In the genomic region with DNA sequence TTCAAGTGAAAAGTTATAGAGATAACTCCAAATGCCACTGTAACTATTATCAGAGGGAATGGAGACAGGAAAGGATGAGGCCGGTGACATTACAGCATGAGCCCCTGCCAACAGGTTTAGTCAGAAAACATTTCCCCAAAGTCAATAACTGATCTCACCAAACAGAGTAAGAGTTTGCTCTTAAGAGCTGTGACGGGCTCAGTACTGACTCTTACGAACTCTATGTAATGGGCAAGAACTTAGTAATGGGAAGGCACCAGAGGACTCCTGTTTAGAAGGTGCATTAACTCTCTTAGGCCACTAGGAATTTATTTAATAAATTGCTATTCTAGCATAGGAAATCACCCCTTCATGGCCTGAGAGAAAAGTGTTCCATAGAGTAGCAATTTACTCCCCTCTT, we compare ENCODE assay signal across 19 cellular contexts.
A peak's percentile ranks its signal among the peaks of the same experiment; 100 is the strongest.
DNase-seq lines count a peak whose midpoint lies in the region; ATAC-seq and TF ChIP-seq lines count a peak whose summit lies in the region.
"Had no signal": no experiment of that assay in that cellular context is flagged by ENCODE, and none has a peak within 500 bp of the region (broad histone marks: within the 10 kb centered on the region; RNA-seq: fewer than 3 reads in every experiment).

No MANE protein-coding gene starts in this region.

- H3K27ac ChIP-seq in GM23338 (ENCODE audit: low read depth) (no peak overlapping the region), PC-3 (ENCODE audit: low read length) (no peak overlapping the region), right atrium auricular region (peak overlapping the region; percentile 24 to 59), body of pancreas (no peak overlapping the region)
- H3K27ac ChIP-seq: RWPE1, SJSA1 had no signal

- no peak overlapping the region for H3K9ac ChIP-seq in PC-3 (ENCODE audit: low read length)

- ATAC-seq in GM23338 (no peak), PC-3 (peak; percentile 82), GM21381 (IDR thresholded peaks at IDR 0.05; ENCODE audit: unreplicated experiment) (no peak), body of pancreas (no peak)

- no TSS peak for BruUV-seq in PC-3 (replicated peaks; lab: Mats Ljungman, UMichigan)

- H3F3A ChIP-seq in GM23338 (replicated peaks; ENCODE audit: low read depth) = no peaks in the 10 kb centered on the region
- H3F3A ChIP-seq in PC-3 (ENCODE audit: low read length, unreplicated experiment) = no peaks in the 10 kb centered on the region

- H3K9me3 ChIP-seq in PC-3 (ENCODE audit: low read length) = no peaks in the 10 kb centered on the region
- H3K9me3 ChIP-seq in right atrium auricular region = no peaks in the 10 kb centered on the region
- no peaks in the 10 kb centered on the region for H3K9me3 ChIP-seq in body of pancreas
- H3K9me3 ChIP-seq: SJSA1 had no signal

- no peaks in the 10 kb centered on the region for H4K20me1 ChIP-seq in GM23338 (replicated peaks; ENCODE audit: insufficient read depth)
- no peaks in the 10 kb centered on the region for H4K20me1 ChIP-seq in PC-3 (ENCODE audit: low read length)

- intact Hi-C loops in PC-3 (cut with micrococcal nuclease) (no loop called here), body of pancreas (cut with DNase I) (no loop called here)

- H3K36me3 ChIP-seq in GM23338 (ENCODE audit: insufficient read depth) (no peaks in the 10 kb centered on the region), PC-3 (ENCODE audit: low read depth, low read length) (no peaks in the 10 kb centered on the region), right atrium auricular region (no peaks in the 10 kb centered on the region), body of pancreas (replicated peaks in 1 of 2; ENCODE audit: insufficient read depth in 1 of 2, low read depth in 2 of 2) (no peaks in the 10 kb centered on the region)
- H3K36me3 ChIP-seq: SJSA1 had no signal

- H2AFZ ChIP-seq in GM23338 (no peak overlapping the region), PC-3 (ENCODE audit: low read length) (no peak overlapping the region)

- H3K4me1 Mint-ChIP-seq in GM23338 = no peaks in the 10 kb centered on the region
- H3K4me1 Mint-ChIP-seq in neural crest cell = no peaks in the 10 kb centered on the region

- H3K4me3 ChIP-seq in GM23338 (no peak overlapping the region), PC-3 (ENCODE audit: low read length) (no peak overlapping the region), right atrium auricular region (no peak overlapping the region), body of pancreas (no peak overlapping the region)
- H3K4me3 ChIP-seq: SJSA1 had no signal

- TF ChIP-seq CTCF in GM23338 (conservative IDR thresholded peaks at IDR 0.05; ENCODE audit: low read depth in 2 of 2) (no peak), PC-3 (conservative IDR thresholded peaks at IDR 0.05; ENCODE audit: low read depth, low read length) (0 out of 2 replicates have a peak, but pooled peaks have one; percentile 13), right atrium auricular region (IDR thresholded peaks at IDR 0.05) (peak in 1 of 2 donors; percentile 38), neural crest cell (conservative IDR thresholded peaks at IDR 0.05) (peak; percentile 30), body of pancreas (IDR thresholded peaks at IDR 0.05) (no peak)

- H3K9me3 Mint-ChIP-seq in GM23338 (no peaks in the 10 kb centered on the region), neural crest cell (no peaks in the 10 kb centered on the region)

- H3K4me1 ChIP-seq in GM23338 (ENCODE audit: insufficient read depth) (no peaks in the 10 kb centered on the region), PC-3 (ENCODE audit: insufficient read depth, low read length) (peaks cover 10% of the 10 kb centered on the region), right atrium auricular region (no peaks in the 10 kb centered on the region), body of pancreas (no peaks in the 10 kb centered on the region)

- H3K27me3 ChIP-seq in GM23338 (ENCODE audit: insufficient read depth) (no peaks in the 10 kb centered on the region), PC-3 (ENCODE audit: low read length) (no peaks in the 10 kb centered on the region), right atrium auricular region (no peaks in the 10 kb centered on the region), body of pancreas (no peaks in the 10 kb centered on the region)
- H3K27me3 ChIP-seq: SJSA1 had no signal

- no peak for TF ChIP-seq POLR2A in body of pancreas (IDR thresholded peaks at IDR 0.05)

- H3K79me2 ChIP-seq in GM23338 (replicated peaks; ENCODE audit: insufficient read depth) = no peaks in the 10 kb centered on the region
- H3K79me2 ChIP-seq in PC-3 (ENCODE audit: low read length) = no peaks in the 10 kb centered on the region

- H3K27me3 Mint-ChIP-seq in GM23338 (ENCODE audit: insufficient read depth, low read depth, poor library complexity) (no peaks in the 10 kb centered on the region), neural crest cell (ENCODE audit: low read depth) (no peaks in the 10 kb centered on the region)

- H3K9me2 ChIP-seq in GM23338 (ENCODE audit: insufficient read depth) (no peaks in the 10 kb centered on the region), PC-3 (replicated peaks; ENCODE audit: low read length) (no peaks in the 10 kb centered on the region)

- no peak overlapping the region for H3K27ac Mint-ChIP-seq in GM23338
- no peak overlapping the region for H3K27ac Mint-ChIP-seq in neural crest cell (ENCODE audit: unreplicated experiment)

- no peak overlapping the region for H3K4me2 ChIP-seq in GM23338
- H3K4me2 ChIP-seq in PC-3 (ENCODE audit: low read length) = no peak overlapping the region

- CTCF ChIA-PET in PC-3 (lab: Charles Lee) = interaction anchor here (0.5 kb wide), 1 partner anchor 78 kb away, joined by 21 read pairs; no protein-coding TSS in a partner anchor

- DNase-seq in GM23338 (ENCODE audit: low spot score) = peak; percentile 12
- DNase-seq in PC-3 = peak; percentile 40
- no peak for DNase-seq in right atrium auricular region (ENCODE audit: low spot score)
- no peak for DNase-seq in neural crest cell (ENCODE audit: low read depth, low spot score)
- no peak for DNase-seq in HCEC 1CT
- no peak for DNase-seq in body of pancreas
- DNase-seq: ACHN, AML-193, COR-L47, H7, KBM-7, NCI-H1048, NCI-H1436 treated with DMSO at 0.1 percent for 48 hours, NCI-H2029 treated with DMSO at 0.1 percent for 48 hours, NCI-H748 treated with DMSO at 0.1 percent for 48 hours, OCI-M1 had no signal

- POLR2A ChIA-PET in PC-3 (lab: Charles Lee; ENCODE audit: unreplicated experiment) = no interaction called here

- H3K4me3 Mint-ChIP-seq in GM23338 (no peak overlapping the region), neural crest cell (no peak overlapping the region)

- 89 to 93% methylated on average over 3 of the region's 3 CpGs for WGBS in body of pancreas, 2 donors

- H3K36me3 Mint-ChIP-seq in GM23338 (ENCODE audit: low read depth) (no peaks in the 10 kb centered on the region), neural crest cell (ENCODE audit: low read depth) (no peaks in the 10 kb centered on the region)

TF ChIP-seq in GM23338, 12 proteins besides CTCF, POLR2A, EP300 and RAD21 (continues in another document):
- no peak for TF ChIP-seq EZH2phosphoT487 (IDR thresholded peaks at IDR 0.05; ENCODE audit: unreplicated experiment)
- no peak for TF ChIP-seq ZNF114 (CRISPR knock-in tag; IDR thresholded peaks at IDR 0.05)
- TF ChIP-seq, protein P1, sequence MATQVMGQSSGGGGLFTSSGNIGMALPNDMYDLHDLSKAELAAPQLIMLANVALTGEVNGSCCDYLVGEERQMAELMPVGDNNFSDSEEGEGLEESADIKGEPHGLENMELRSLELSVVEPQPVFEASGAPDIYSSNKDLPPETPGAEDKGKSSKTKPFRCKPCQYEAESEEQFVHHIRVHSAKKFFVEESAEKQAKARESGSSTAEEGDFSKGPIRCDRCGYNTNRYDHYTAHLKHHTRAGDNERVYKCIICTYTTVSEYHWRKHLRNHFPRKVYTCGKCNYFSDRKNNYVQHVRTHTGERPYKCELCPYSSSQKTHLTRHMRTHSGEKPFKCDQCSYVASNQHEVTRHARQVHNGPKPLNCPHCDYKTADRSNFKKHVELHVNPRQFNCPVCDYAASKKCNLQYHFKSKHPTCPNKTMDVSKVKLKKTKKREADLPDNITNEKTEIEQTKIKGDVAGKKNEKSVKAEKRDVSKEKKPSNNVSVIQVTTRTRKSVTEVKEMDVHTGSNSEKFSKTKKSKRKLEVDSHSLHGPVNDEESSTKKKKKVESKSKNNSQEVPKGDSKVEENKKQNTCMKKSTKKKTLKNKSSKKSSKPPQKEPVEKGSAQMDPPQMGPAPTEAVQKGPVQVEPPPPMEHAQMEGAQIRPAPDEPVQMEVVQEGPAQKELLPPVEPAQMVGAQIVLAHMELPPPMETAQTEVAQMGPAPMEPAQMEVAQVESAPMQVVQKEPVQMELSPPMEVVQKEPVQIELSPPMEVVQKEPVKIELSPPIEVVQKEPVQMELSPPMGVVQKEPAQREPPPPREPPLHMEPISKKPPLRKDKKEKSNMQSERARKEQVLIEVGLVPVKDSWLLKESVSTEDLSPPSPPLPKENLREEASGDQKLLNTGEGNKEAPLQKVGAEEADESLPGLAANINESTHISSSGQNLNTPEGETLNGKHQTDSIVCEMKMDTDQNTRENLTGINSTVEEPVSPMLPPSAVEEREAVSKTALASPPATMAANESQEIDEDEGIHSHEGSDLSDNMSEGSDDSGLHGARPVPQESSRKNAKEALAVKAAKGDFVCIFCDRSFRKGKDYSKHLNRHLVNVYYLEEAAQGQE (IDR thresholded peaks at IDR 0.05; ENCODE audit: unreplicated experiment) = no peak
- no peak for TF ChIP-seq STAT1 (IDR thresholded peaks at IDR 0.05; ENCODE audit: unreplicated experiment)

Comparison
In these comparisons a context has a peak if more than half of its experiments do, and no peak if none do; other contexts are left out.
1. DNase-seq: peak in GM23338 (single experiment) and PC-3 (single experiment); none in right atrium auricular region (single experiment), neural crest cell (single experiment), HCEC 1CT (single experiment) and body of pancreas (0 of 4).
2. H3K27ac ChIP-seq: peak in right atrium auricular region (2 of 2); none in GM23338 (single experiment), PC-3 (single experiment) and body of pancreas (0 of 4).
3. CTCF ChIP-seq: peak in PC-3 (single experiment) and neural crest cell (single experiment); none in GM23338 (0 of 2) and body of pancreas (0 of 7).